In genomic region chr2:178325268-178325667, GRCh38 we compare ENCODE assay signal across 34 cellular contexts.
"Had no signal": no experiment of that assay in that cellular context is flagged by ENCODE, and none has a peak within 500 bp of the region (broad histone marks: within the 10 kb centered on the region; RNA-seq: fewer than 3 reads in every experiment).

No MANE protein-coding gene starts in this region.

- H3K4me3 ChIP-seq: MG63 had no signal

- H3K9me3 ChIP-seq: MG63 had no signal

- DNase-seq: Karpas-422, Kasumi-1, KBM-7, KG1, MG63, MM.1S, MV-4-11, NCI-H1048, NCI-H1092, NCI-H1092 treated with DMSO at 0.1 percent for 48 hours, NCI-H1105, NCI-H1105 treated with DMSO at 0.1 percent for 48 hours, NCI-H1417, NCI-H1417 treated with DMSO at 0.1 percent for 48 hours, NCI-H1436, NCI-H1436 treated with DMSO at 0.1 percent for 48 hours, NCI-H146, NCI-H1694, NCI-H1694 treated with DMSO at 0.1 percent for 48 hours, NCI-H187, NCI-H187 treated with DMSO at 0.1 percent for 48 hours, NCI-H1930, NCI-H2029, NCI-H2029 treated with DMSO at 0.1 percent for 48 hours, NCI-H2081, NCI-H2081 treated with DMSO at 0.1 percent for 48 hours, NCI-H2107, NCI-H2171, NCI-H2171 treated with DMSO at 0.1 percent for 48 hours, NCI-H2227 treated with DMSO at 0.1 percent for 48 hours, NCI-H226, NCI-H345, NCI-H446, NCI-H510A had no signal

- H3K36me3 ChIP-seq: MG63 had no signal
